Comparison of ENCODE assay signal across 14 cellular contexts in the genomic region with DNA sequence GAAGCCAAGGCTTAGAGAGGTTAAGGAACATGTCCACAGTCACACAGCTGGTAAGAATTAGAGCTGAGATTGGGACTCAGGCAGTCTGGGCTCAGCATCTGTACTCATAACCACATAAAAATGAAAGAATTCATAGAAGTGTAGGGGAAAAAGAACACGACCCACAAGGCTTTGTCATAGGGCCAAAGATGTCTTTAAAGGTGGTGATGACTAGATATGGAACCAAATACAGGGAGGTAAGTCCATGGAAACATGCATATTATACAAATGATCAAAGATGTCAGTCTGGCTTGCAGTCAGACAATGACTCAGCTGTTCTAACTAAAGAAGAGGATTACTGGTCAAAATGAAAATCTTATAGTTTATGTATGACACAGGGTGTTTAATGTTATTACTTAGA. TPM values are rescaled to one million over a fixed set of nuclear protein-coding genes. Genes with fewer than 3 reads are reported as not detected.
A peak's percentile ranks its signal among the peaks of the same experiment; 100 is the strongest.
DNase-seq lines count a peak whose midpoint lies in the region; ATAC-seq, FAIRE-seq and TF ChIP-seq lines count a peak whose summit lies in the region.
"Had no signal": no experiment of that assay in that cellular context is flagged by ENCODE, and none has a peak within 500 bp of the region (broad histone marks: within the 10 kb centered on the region; RNA-seq: fewer than 3 reads in every experiment).

No MANE protein-coding gene starts in this region.

- DNase-seq in AG20443 (ENCODE audit: low spot score) (peak; percentile 37), GM12878 (ENCODE audit: low read depth, low spot score) (no peak), non-pigmented ciliary epithelial cell (ENCODE audit: low read depth) (peak; percentile 73), NCI-H2029 treated with DMSO at 0.1 percent for 48 hours (lab: John Stamatoyannopoulos, UW) (no peak), foreskin melanocyte (no peak)
- DNase-seq in stimulated activated CD8-positive, alpha-beta memory T cell treated with anti-CD3 and anti-CD28 coated beads, Interleukin-4, amount 100 ng/mL, for 48 hours: no peak
- DNase-seq: CD8-positive, alpha-beta memory T cell; endodermal cell; NCI-H1105 treated with DMSO at 0.1 percent for 48 hours; NCI-H524 treated with DMSO at 0.1 percent for 48 hours; stimulated activated CD4-positive, alpha-beta T cell treated with anti-CD3 and anti-CD28 coated beads, Interleukin-4, amount 100 ng/mL, for 1 hour had no signal

- H3K27me3 ChIP-seq in GM12878 (replicated peaks in 1 of 2; ENCODE audit: control insufficient read depth in 2 of 2, insufficient read depth in 2 of 2, low read length in 1 of 2): peaks cover 0 to 4% of the 10 kb centered on the region in 2 experiments; a peak in 2 of 4 replicates

- CTCF ChIA-PET in GM12878 (lab: Yijun Ruan, JAX): interaction anchor here (0.5 to 1.4 kb wide), 2 partner anchors 98 to 111 kb away, joined by 3 to 5 read pairs; no protein-coding TSS in a partner anchor

- no peak overlapping the region for H2AFZ ChIP-seq in GM12878 (ENCODE audit: control insufficient read depth, low read depth, low read length)

- H4K20me1 ChIP-seq in GM12878 (ENCODE audit: control insufficient read depth, insufficient read depth): no peaks in the 10 kb centered on the region

- no peak overlapping the region for H3K4me2 ChIP-seq in GM12878 (ENCODE audit: control insufficient read depth, insufficient read depth)

- H3K4me1 ChIP-seq in GM12878 (ENCODE audit: control insufficient read depth, insufficient read depth, low read length): no peaks in the 10 kb centered on the region

- in situ Hi-C loops in GM12878 (cut with MboI): no loop called here

- TF ChIP-seq CTCF in GM12878 (IDR thresholded peaks at IDR 0.05 in 2 of 3, conservative IDR thresholded peaks at IDR 0.05 in 1 of 3; ENCODE audit: control insufficient read depth in 2 of 3, extremely low read depth in 1 of 3, insufficient read depth in 1 of 3, low read depth in 3 of 3, low read length in 3 of 3): no peak

- WGBS in GM12878 (ENCODE audit: insufficient coverage, insufficient replicate concordance, low lambda C conversion rate, missing lambda C conversion rate): 0% methylated on average over 1 of the region's 1 CpG

- H3K79me2 ChIP-seq in GM12878 (ENCODE audit: control insufficient read depth, insufficient read depth, low read length): no peaks in the 10 kb centered on the region

- H3K9me3 ChIP-seq in GM12878 (replicated peaks; ENCODE audit: control insufficient read depth, insufficient read depth, low read length): no peaks in the 10 kb centered on the region

- SMC1A ChIA-PET in GM12878 (lab: Charles Lee; ENCODE audit: uncharacterized antibody, unreplicated experiment): interaction anchor here (0.6 to 1.8 kb wide), 2 partner anchors 10 to 91 kb away, joined by 3 to 8 read pairs; no protein-coding TSS in a partner anchor

- TF ChIP-seq RAD21 in GM12878 (IDR thresholded peaks at IDR 0.05; ENCODE audit: insufficient read depth, low read depth, low read length): no peak

- no TSS peak for BruUV-seq in GM12878 (replicated peaks; lab: Mats Ljungman, UMichigan)

- POLR2A ChIA-PET in GM12878 (lab: Charles Lee): no interaction called here

- no peaks in the 10 kb centered on the region for H3K36me3 ChIP-seq in GM12878 (ENCODE audit: control insufficient read depth in 2 of 2, insufficient read depth in 2 of 2, low read length in 1 of 2)

- no peak overlapping the region for H3K27ac ChIP-seq in GM12878 (ENCODE audit: control insufficient read depth, insufficient read depth)

- no peak for FAIRE-seq in GM12878 (lab: Jason Lieb, UNC)

- no peak overlapping the region for H3K4me3 ChIP-seq in GM12878

- ATAC-seq in HG02610 (IDR thresholded peaks at IDR 0.05; ENCODE audit: unreplicated experiment) (peak; percentile 93), GM12878 (peak; percentile 46), HG02981 (IDR thresholded peaks at IDR 0.05; ENCODE audit: unreplicated experiment) (no peak)
- ATAC-seq: Right ventricle myocardium inferior had no signal

- no peak overlapping the region for H3K9ac ChIP-seq in GM12878 (ENCODE audit: control insufficient read depth, insufficient read depth, low read length)

- RAD21 ChIA-PET in GM12878 (lab: Charles Lee; ENCODE audit: unreplicated experiment): no interaction called here

- no peak for TF ChIP-seq POLR2A in GM12878 (IDR thresholded peaks at IDR 0.05; ENCODE audit: low read depth, low read length)

- no peak for TF ChIP-seq EP300 in GM12878 (IDR thresholded peaks at IDR 0.05; ENCODE audit: borderline replicate concordance in 1 of 2, control insufficient read depth in 1 of 2, low read depth in 2 of 2, low read length in 2 of 2)

- intact Hi-C loops in GM12878 (cut with micrococcal nuclease; ENCODE audit: unreplicated experiment): no loop called here

TF ChIP-seq in GM12878, 131 proteins besides CTCF, POLR2A, EP300 and RAD21:
- 0 out of 2 replicates have a peak, but pooled peaks have one; percentile 13 for TF ChIP-seq RUNX3 (IDR thresholded peaks at IDR 0.05; ENCODE audit: low read length)
- TF ChIP-seq, protein P1, sequence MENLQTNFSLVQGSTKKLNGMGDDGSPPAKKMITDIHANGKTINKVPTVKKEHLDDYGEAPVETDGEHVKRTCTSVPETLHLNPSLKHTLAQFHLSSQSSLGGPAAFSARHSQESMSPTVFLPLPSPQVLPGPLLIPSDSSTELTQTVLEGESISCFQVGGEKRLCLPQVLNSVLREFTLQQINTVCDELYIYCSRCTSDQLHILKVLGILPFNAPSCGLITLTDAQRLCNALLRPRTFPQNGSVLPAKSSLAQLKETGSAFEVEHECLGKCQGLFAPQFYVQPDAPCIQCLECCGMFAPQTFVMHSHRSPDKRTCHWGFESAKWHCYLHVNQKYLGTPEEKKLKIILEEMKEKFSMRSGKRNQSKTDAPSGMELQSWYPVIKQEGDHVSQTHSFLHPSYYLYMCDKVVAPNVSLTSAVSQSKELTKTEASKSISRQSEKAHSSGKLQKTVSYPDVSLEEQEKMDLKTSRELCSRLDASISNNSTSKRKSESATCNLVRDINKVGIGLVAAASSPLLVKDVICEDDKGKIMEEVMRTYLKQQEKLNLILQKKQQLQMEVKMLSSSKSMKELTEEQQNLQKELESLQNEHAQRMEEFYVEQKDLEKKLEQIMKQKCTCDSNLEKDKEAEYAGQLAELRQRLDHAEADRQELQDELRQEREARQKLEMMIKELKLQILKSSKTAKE (IDR thresholded peaks at IDR 0.05; ENCODE audit: low read depth, poor library complexity, severe bottlenecking): no peak
TF ChIP-seq in GM12878: peak in this region for 1.

RNA-seq across cellular contexts. Expression of gene SSPN, which starts 7.2 kb away (rescaled TPM):
- total RNA-seq in GM12878 (2013; cell fraction: nucleolus; rRNA removed): not detected in 2 replicates
- total RNA-seq in GM12878 (2014; rRNA removed): 0.05 TPM in 1 of 2 replicates, not detected in the other
- 0.04 TPM in 1 of 2 replicates, not detected in the other for total RNA-seq in GM12878 (2014; rRNA removed; fragmentation: Illumina TruSeq; extraction: Trizol)
- total RNA-seq in GM12878 (2021): 0.05 TPM in 1 of 2 replicates, not detected in the other
- 0.18 TPM for polyA plus RNA-seq in GM12878 (2011; ENCODE audit: low read depth)
- polyA plus RNA-seq in GM12878 (2011; rRNA removed): 0.27 and 0.41 TPM in 2 replicates
- polyA plus RNA-seq in GM12878 (2011; cell fraction: cytosol; rRNA removed): 0.23 and 0.34 TPM in 2 replicates
- 0.03 and 0.04 TPM in 2 replicates for polyA plus RNA-seq in GM12878 (2011; cell fraction: nucleus; rRNA removed)
- 0.13 and 0.39 TPM in 2 replicates for polyA plus RNA-seq in GM12878 (2012)
- 0.04 TPM in 1 of 2 replicates, not detected in the other for polyA plus RNA-seq in GM12878 (2014; fragmentation: Illumina TruSeq; extraction: Trizol)
- polyA plus RNA-seq in GM12878 (2014; fragmentation: Nextera tagmentation; extraction: Ambion mirVana): under 1 TPM in 1 of 2 experiments, not detected in 1; 0.35 TPM
- not detected in 2 replicates for polyA plus RNA-seq in GM12878 (2014; rRNA removed)
- under 1 TPM in 1 of 2 experiments, not detected in 1; 0.28 TPM for polyA plus RNA-seq in GM12878 (2016; fragmentation: Nextera tagmentation; extraction: Ambion mirVana)
- polyA minus RNA-seq in GM12878 (2011; rRNA and poly(A)+ RNA removed): 0.72 TPM in 1 of 2 replicates, not detected in the other
- not detected in 2 replicates for polyA minus RNA-seq in GM12878 (2011; cell fraction: cytosol; rRNA and poly(A)+ RNA removed)
- 0.24 TPM in 1 of 2 replicates, not detected in the other for polyA minus RNA-seq in GM12878 (2011; cell fraction: nucleus; rRNA and poly(A)+ RNA removed)
- total RNA-seq: CD8-positive, alpha-beta memory T cell had no signal
- polyA plus RNA-seq: CD8-positive, alpha-beta memory T cell had no signal

Comparison
In these comparisons a context has a peak if more than half of its experiments do, and no peak if none do; other contexts are left out.
1. DNase-seq: peak in AG20443 (single experiment) and non-pigmented ciliary epithelial cell (single experiment); none in GM12878 (single experiment), NCI-H2029 treated with DMSO at 0.1 percent for 48 hours (single experiment), foreskin melanocyte (single experiment) and stimulated activated CD8-positive, alpha-beta memory T cell treated with anti-CD3 and anti-CD28 coated beads, Interleukin-4, amount 100 ng/mL, for 48 hours (single experiment).